2 cellular contexts compared by ENCODE assay signal in genomic region chr4:94453534-94453963, GRCh38.
TF ChIP-seq lines count a peak whose summit lies in the region.

No MANE protein-coding gene starts in this region.

TF ChIP-seq in SK-N-SH, 30 proteins besides CTCF, POLR2A, EP300 and RAD21 (continued from another document):
- TF ChIP-seq REST (IDR thresholded peaks at IDR 0.05; ENCODE audit: low read depth, low read length), result no peak
TF ChIP-seq in SK-N-SH: peak in this region for 0.

TF ChIP-seq in SK-N-SH treated with all-trans-retinoic acid at 6 μM for 48 hours, 23 proteins besides CTCF, POLR2A, EP300 and RAD21 (continued from another document):
- TF ChIP-seq, protein P1, sequence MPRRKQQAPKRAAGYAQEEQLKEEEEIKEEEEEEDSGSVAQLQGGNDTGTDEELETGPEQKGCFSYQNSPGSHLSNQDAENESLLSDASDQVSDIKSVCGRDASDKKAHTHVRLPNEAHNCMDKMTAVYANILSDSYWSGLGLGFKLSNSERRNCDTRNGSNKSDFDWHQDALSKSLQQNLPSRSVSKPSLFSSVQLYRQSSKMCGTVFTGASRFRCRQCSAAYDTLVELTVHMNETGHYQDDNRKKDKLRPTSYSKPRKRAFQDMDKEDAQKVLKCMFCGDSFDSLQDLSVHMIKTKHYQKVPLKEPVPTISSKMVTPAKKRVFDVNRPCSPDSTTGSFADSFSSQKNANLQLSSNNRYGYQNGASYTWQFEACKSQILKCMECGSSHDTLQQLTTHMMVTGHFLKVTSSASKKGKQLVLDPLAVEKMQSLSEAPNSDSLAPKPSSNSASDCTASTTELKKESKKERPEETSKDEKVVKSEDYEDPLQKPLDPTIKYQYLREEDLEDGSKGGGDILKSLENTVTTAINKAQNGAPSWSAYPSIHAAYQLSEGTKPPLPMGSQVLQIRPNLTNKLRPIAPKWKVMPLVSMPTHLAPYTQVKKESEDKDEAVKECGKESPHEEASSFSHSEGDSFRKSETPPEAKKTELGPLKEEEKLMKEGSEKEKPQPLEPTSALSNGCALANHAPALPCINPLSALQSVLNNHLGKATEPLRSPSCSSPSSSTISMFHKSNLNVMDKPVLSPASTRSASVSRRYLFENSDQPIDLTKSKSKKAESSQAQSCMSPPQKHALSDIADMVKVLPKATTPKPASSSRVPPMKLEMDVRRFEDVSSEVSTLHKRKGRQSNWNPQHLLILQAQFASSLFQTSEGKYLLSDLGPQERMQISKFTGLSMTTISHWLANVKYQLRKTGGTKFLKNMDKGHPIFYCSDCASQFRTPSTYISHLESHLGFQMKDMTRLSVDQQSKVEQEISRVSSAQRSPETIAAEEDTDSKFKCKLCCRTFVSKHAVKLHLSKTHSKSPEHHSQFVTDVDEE (CRISPR knock-in tag; IDR thresholded peaks at IDR 0.05), result no peak
- TF ChIP-seq CSDC2 (CRISPR knock-in tag; IDR thresholded peaks at IDR 0.05), result no peak
- TF ChIP-seq ISL1 (CRISPR knock-in tag; IDR thresholded peaks at IDR 0.05), result no peak
